7 cellular contexts compared by ENCODE assay signal in the genomic region with DNA sequence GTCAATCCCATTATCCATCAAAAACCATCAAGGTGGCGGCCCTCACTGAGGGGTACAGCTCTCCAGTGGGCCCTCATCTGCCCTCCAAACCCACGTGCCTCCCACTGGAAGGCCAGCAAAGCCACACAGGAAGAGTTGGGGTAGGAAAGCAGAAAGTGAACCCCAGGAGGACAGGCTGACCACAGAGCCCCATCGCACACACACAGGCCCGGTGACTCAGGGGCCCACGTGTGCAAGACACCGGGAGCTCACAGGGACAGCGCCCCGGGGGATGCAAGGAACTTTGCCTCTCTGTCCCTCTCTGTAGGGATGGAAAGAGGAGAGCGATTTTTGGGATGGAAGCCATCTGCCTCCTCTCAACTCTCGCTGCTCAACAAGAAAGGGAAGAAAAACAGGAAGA.
DNase-seq lines count a peak whose midpoint lies in the region; ATAC-seq and TF ChIP-seq lines count a peak whose summit lies in the region.
"Not testable (repeated sequence)": the region's sequence is repeated elsewhere in the genome, so short reads cannot be mapped to it uniquely, and the experiment has no call there.

No MANE protein-coding gene starts in this region.

- CTCF ChIA-PET in CD4-positive, alpha-beta memory T cell (lab: Charles Lee; ENCODE audit: partially characterized antibody); activated B cell treated with CpG ODN at 0.5 μM for 24 hours (lab: Charles Lee): not testable (repeated sequence)

- ATAC-seq in activated B cell treated with CpG ODN at 0.5 μM for 24 hours (ENCODE audit: low read depth); memory B cell (ENCODE audit: low read depth): not testable (repeated sequence)

- H3K4me3 Mint-ChIP-seq in CD4-positive, alpha-beta memory T cell = peak overlapping the region; percentile 54 to 81 (median 71)
- peak overlapping the region; percentile 50 for H3K4me3 Mint-ChIP-seq in activated B cell treated with CpG ODN at 0.5 μM for 24 hours
- peak overlapping the region; percentile 64 for H3K4me3 Mint-ChIP-seq in activated T-helper 2 cell treated with anti-CD3 and anti-CD28 coated beads, Interferon-gamma antibody, Interleukin-2, Interleukin-4, amounts not matched to agents 10 μg/mL and 5 μg/mL and 100 μg/mL, durations not matched to agents 14 hours and 24 hours and 36 hours (ENCODE audit: low read depth)
- peak overlapping the region; percentile 61 for H3K4me3 Mint-ChIP-seq in memory B cell
- peak overlapping the region; percentile 64 for H3K4me3 Mint-ChIP-seq in osteocyte (ENCODE audit: unreplicated experiment)

- not testable (repeated sequence) for TF ChIP-seq CTCF in activated B cell treated with CpG ODN at 0.5 μM for 24 hours (IDR thresholded peaks at IDR 0.05); dorsolateral prefrontal cortex (IDR thresholded peaks at IDR 0.05 in 54 of 56, conservative IDR thresholded peaks at IDR 0.05 in 2 of 56; ENCODE audit: low read depth in 1 of 56, partially characterized antibody in 56 of 56); osteocyte (IDR thresholded peaks at IDR 0.05)

- not testable (repeated sequence) for H3K36me3 Mint-ChIP-seq in CD4-positive, alpha-beta memory T cell; activated B cell treated with CpG ODN at 0.5 μM for 24 hours (ENCODE audit: low read depth); activated T-helper 2 cell treated with anti-CD3 and anti-CD28 coated beads, Interferon-gamma antibody, Interleukin-2, Interleukin-4, amounts not matched to agents 10 μg/mL and 5 μg/mL and 100 μg/mL, durations not matched to agents 14 hours and 24 hours and 36 hours (ENCODE audit: low read depth); memory B cell; osteocyte (ENCODE audit: unreplicated experiment)

- not testable (repeated sequence) for DNase-seq in CD4-positive, alpha-beta memory T cell; activated B cell treated with CpG ODN at 0.5 μM for 24 hours; activated T-helper 2 cell treated with anti-CD3 and anti-CD28 coated beads, Interferon-gamma antibody, Interleukin-2, Interleukin-4, amounts not matched to agents 10 μg/mL and 5 μg/mL and 100 μg/mL, durations not matched to agents 14 hours and 24 hours and 36 hours (ENCODE audit: low spot score); dorsolateral prefrontal cortex; memory B cell (ENCODE audit: low spot score in 2 of 2); osteocyte (ENCODE audit: extremely low spot score, unreplicated experiment)

- H3K36me3 ChIP-seq in CD4-positive, alpha-beta memory T cell (ENCODE audit: insufficient read depth, low read length); HUES48 (ENCODE audit: control insufficient read depth, insufficient read depth, low read length): not testable (repeated sequence)

- H3K4me1 ChIP-seq in CD4-positive, alpha-beta memory T cell (ENCODE audit: insufficient read depth, low read length); HUES48 (ENCODE audit: control insufficient read depth, insufficient read depth, low read length): not testable (repeated sequence)

- not testable (repeated sequence) for H3K27me3 ChIP-seq in CD4-positive, alpha-beta memory T cell (ENCODE audit: insufficient read depth, low read length); dorsolateral prefrontal cortex
- peaks cover 39% of the 10 kb centered on the region for H3K27me3 ChIP-seq in HUES48 (ENCODE audit: control insufficient read depth, insufficient read depth, low read length)

- not testable (repeated sequence) for H3K9me3 Mint-ChIP-seq in CD4-positive, alpha-beta memory T cell; activated B cell treated with CpG ODN at 0.5 μM for 24 hours; activated T-helper 2 cell treated with anti-CD3 and anti-CD28 coated beads, Interferon-gamma antibody, Interleukin-2, Interleukin-4, amounts not matched to agents 10 μg/mL and 5 μg/mL and 100 μg/mL, durations not matched to agents 14 hours and 24 hours and 36 hours; memory B cell; osteocyte (ENCODE audit: unreplicated experiment)

- intact Hi-C loops in CD4-positive, alpha-beta memory T cell (cut with micrococcal nuclease); activated B cell treated with CpG ODN at 0.5 μM for 24 hours (cut with micrococcal nuclease); activated T-helper 2 cell treated with anti-CD3 and anti-CD28 coated beads, Interferon-gamma antibody, Interleukin-2, Interleukin-4, amounts not matched to agents 10 μg/mL and 5 μg/mL and 100 μg/mL, durations not matched to agents 14 hours and 24 hours and 36 hours (cut with micrococcal nuclease): not testable (repeated sequence)
- intact Hi-C loops in dorsolateral prefrontal cortex (cut with DNase I) = loop anchor here in 1 of 2 donors (10.0 kb wide), 1 partner anchor 284 kb away; no protein-coding TSS in a partner anchor

- peaks cover 24 to 30% of the 10 kb centered on the region in 2 donors for H3K27me3 Mint-ChIP-seq in CD4-positive, alpha-beta memory T cell
- peaks cover 40% of the 10 kb centered on the region for H3K27me3 Mint-ChIP-seq in activated B cell treated with CpG ODN at 0.5 μM for 24 hours
- H3K27me3 Mint-ChIP-seq in activated T-helper 2 cell treated with anti-CD3 and anti-CD28 coated beads, Interferon-gamma antibody, Interleukin-2, Interleukin-4, amounts not matched to agents 10 μg/mL and 5 μg/mL and 100 μg/mL, durations not matched to agents 14 hours and 24 hours and 36 hours (ENCODE audit: low read depth) = peaks cover 17% of the 10 kb centered on the region
- H3K27me3 Mint-ChIP-seq in memory B cell = not testable (repeated sequence)
- H3K27me3 Mint-ChIP-seq in osteocyte (ENCODE audit: unreplicated experiment) = peaks cover 34% of the 10 kb centered on the region

- not testable (repeated sequence) for H3K9ac ChIP-seq in HUES48 (ENCODE audit: low read depth, low read length)

- H3K27ac ChIP-seq in CD4-positive, alpha-beta memory T cell (ENCODE audit: low read depth, low read length); HUES48 (ENCODE audit: low read depth, low read length); dorsolateral prefrontal cortex: not testable (repeated sequence)

- H3K4me1 Mint-ChIP-seq in CD4-positive, alpha-beta memory T cell; activated B cell treated with CpG ODN at 0.5 μM for 24 hours; activated T-helper 2 cell treated with anti-CD3 and anti-CD28 coated beads, Interferon-gamma antibody, Interleukin-2, Interleukin-4, amounts not matched to agents 10 μg/mL and 5 μg/mL and 100 μg/mL, durations not matched to agents 14 hours and 24 hours and 36 hours (ENCODE audit: low read depth); memory B cell; osteocyte (ENCODE audit: unreplicated experiment): not testable (repeated sequence)

- not testable (repeated sequence) for H3K27ac Mint-ChIP-seq in CD4-positive, alpha-beta memory T cell; activated B cell treated with CpG ODN at 0.5 μM for 24 hours; activated T-helper 2 cell treated with anti-CD3 and anti-CD28 coated beads, Interferon-gamma antibody, Interleukin-2, Interleukin-4, amounts not matched to agents 10 μg/mL and 5 μg/mL and 100 μg/mL, durations not matched to agents 14 hours and 24 hours and 36 hours; memory B cell; osteocyte (ENCODE audit: unreplicated experiment)

- H3K9me3 ChIP-seq in CD4-positive, alpha-beta memory T cell (ENCODE audit: control insufficient read depth in 1 of 2, low read length in 2 of 2); HUES48 (ENCODE audit: control insufficient read depth, insufficient read depth, low read length): not testable (repeated sequence)

- POLR2A ChIA-PET in CD4-positive, alpha-beta memory T cell (lab: Charles Lee; ENCODE audit: partially characterized antibody); activated B cell treated with CpG ODN at 0.5 μM for 24 hours (lab: Charles Lee): not testable (repeated sequence)

- H3K4me3 ChIP-seq in CD4-positive, alpha-beta memory T cell (ENCODE audit: low read length in 2 of 2) = not testable (repeated sequence)
- H3K4me3 ChIP-seq in HUES48 (ENCODE audit: low read depth, low read length) = peak overlapping the region; percentile 43; the same call in 1 of the 2 replicates
- H3K4me3 ChIP-seq in dorsolateral prefrontal cortex = peak overlapping the region in 47 of 59 donors; percentile 24 to 73 (median 57)
